9 cellular contexts compared by ENCODE assay signal in genomic region chr5:67149933-67150523, GRCh38. TPM values are rescaled to one million over a fixed set of nuclear protein-coding genes. Genes with fewer than 3 reads are reported as not detected.
DNase-seq lines count a peak whose midpoint lies in the region; ATAC-seq, FAIRE-seq and TF ChIP-seq lines count a peak whose summit lies in the region.
"Had no signal": no experiment of that assay in that cellular context is flagged by ENCODE, and none has a peak within 500 bp of the region (broad histone marks: within the 10 kb centered on the region; RNA-seq: fewer than 3 reads in every experiment).

No MANE protein-coding gene starts in this region.

- WGBS in A549 (ENCODE audit: missing lambda C conversion rate), result 15% methylated on average over 1 of the region's 1 CpG

- POLR2A ChIA-PET in A549 (lab: Yijun Ruan, JAX), result no interaction called here

- peak; percentile 70 to 78 for TF ChIP-seq RAD21 in A549 (conservative IDR thresholded peaks at IDR 0.05 in 1 of 2, IDR thresholded peaks at IDR 0.05 in 1 of 2)

- no peaks in the 10 kb centered on the region for H3K27me3 ChIP-seq in H7 (ENCODE audit: control insufficient read depth, insufficient read depth, low read length)

- H3K4me1 ChIP-seq in A549, result no peaks in the 10 kb centered on the region

- DNase-seq in A549 (ENCODE audit: low read depth in 1 of 2, low spot score in 1 of 2) (no peak), H7 (peak; percentile 28), astrocyte of the spinal cord (ENCODE audit: low read depth, low spot score) (peak; percentile 42), left kidney (ENCODE audit: low read depth, low spot score) (peak; percentile 28), NCI-H128 (lab: John Stamatoyannopoulos, UW; ENCODE audit: unreplicated experiment) (no peak), NCI-H1436 treated with DMSO at 0.1 percent for 48 hours (lab: John Stamatoyannopoulos, UW) (no peak), NCI-H146 (lab: John Stamatoyannopoulos, UW) (no peak)

- no peak for FAIRE-seq in A549 (lab: Jason Lieb, UNC)
- FAIRE-seq: G401.6 had no signal

- CTCF ChIA-PET in A549 (lab: Yijun Ruan, JAX), result interaction anchor here (0.6 to 3.4 kb wide), 25 partner anchors 9 to 840 kb away, joined by 3 to 31 read pairs (median 4); no protein-coding TSS in a partner anchor

- ATAC-seq in A549, result peak in 1 of 2 experiments; percentile 63; a peak in 2 of 6 replicates
- no peak for ATAC-seq in HG03139 (IDR thresholded peaks at IDR 0.05; ENCODE audit: unreplicated experiment)

- in situ Hi-C loops in astrocyte of the spinal cord (cut with HindIII; ENCODE audit: low sequenced_read_pairs), result no loop called here

- TF ChIP-seq POLR2A in A549 (IDR thresholded peaks at IDR 0.05; ENCODE audit: low read length), result no peak

- H3K36me3 ChIP-seq in H7 (replicated peaks; ENCODE audit: control insufficient read depth, insufficient read depth, low read length), result no peaks in the 10 kb centered on the region

- no peak overlapping the region for H3K4me2 ChIP-seq in A549

- H3K27ac ChIP-seq in A549, result no peak overlapping the region

- TF ChIP-seq EP300 in A549 (IDR thresholded peaks at IDR 0.05), result no peak

- H3K9me3 ChIP-seq in A549, result no peaks in the 10 kb centered on the region

- no peak overlapping the region for H3K4me3 ChIP-seq in A549
- no peak overlapping the region for H3K4me3 ChIP-seq in H7 (ENCODE audit: insufficient read depth, low read depth, low read length)
- H3K4me3 ChIP-seq in astrocyte of the spinal cord (ENCODE audit: low read depth, low read length), result no peak overlapping the region

- TF ChIP-seq CTCF in A549 (IDR thresholded peaks at IDR 0.05) (peak; percentile 59), astrocyte of the spinal cord (IDR thresholded peaks at IDR 0.05; ENCODE audit: low read depth, low read length) (peak; percentile 75)

TF ChIP-seq in A549, 52 proteins besides CTCF, POLR2A, EP300 and RAD21:
- TF ChIP-seq JUNB (IDR thresholded peaks at IDR 0.05) (no peak), E2F6 (IDR thresholded peaks at IDR 0.05; ENCODE audit: borderline replicate concordance, low read depth) (no peak), NPAS2 (CRISPR knock-in tag; IDR thresholded peaks at IDR 0.05; ENCODE audit: borderline replicate concordance) (no peak), MYC (IDR thresholded peaks at IDR 0.05; ENCODE audit: borderline replicate concordance, low read length) (no peak), KDM1A (IDR thresholded peaks at IDR 0.05; ENCODE audit: low read depth) (no peak), SMC3 (IDR thresholded peaks at IDR 0.05) (peak; percentile 67), JUN (IDR thresholded peaks at IDR 0.05) (no peak)

RNA-seq across cellular contexts. Expression of gene CD180, which starts 46.6 kb away (rescaled TPM):
- polyA plus RNA-seq in A549 (2011; rRNA removed) (not detected in 2 replicates), A549 (2017; fragmentation: RNase III; extraction: RNeasy Plus Mini Kit Qiagen cat#74134 plus additional on column Dnase treatment) (0.01 TPM in 1 of 3 replicates, not detected in the others)
- polyA plus RNA-seq in A549 (2012; cell fraction: cytosol; rRNA removed), result not detected in 2 replicates
- not detected in 2 replicates for polyA plus RNA-seq in A549 (2012; cell fraction: nucleus; rRNA removed)
- not detected in 2 replicates for polyA minus RNA-seq in A549 (2011; rRNA and poly(A)+ RNA removed)
- not detected in 2 replicates for total RNA-seq in H7 (2014; rRNA removed; shearing (Covaris generic))

Comparison
In these comparisons a context has a peak if more than half of its experiments do, and no peak if none do; other contexts are left out.
1. DNase-seq: peak in H7 (single experiment), astrocyte of the spinal cord (single experiment) and left kidney (single experiment); none in A549 (0 of 2), NCI-H128 (single experiment), NCI-H1436 treated with DMSO at 0.1 percent for 48 hours (single experiment) and NCI-H146 (single experiment).